In the genomic region with DNA sequence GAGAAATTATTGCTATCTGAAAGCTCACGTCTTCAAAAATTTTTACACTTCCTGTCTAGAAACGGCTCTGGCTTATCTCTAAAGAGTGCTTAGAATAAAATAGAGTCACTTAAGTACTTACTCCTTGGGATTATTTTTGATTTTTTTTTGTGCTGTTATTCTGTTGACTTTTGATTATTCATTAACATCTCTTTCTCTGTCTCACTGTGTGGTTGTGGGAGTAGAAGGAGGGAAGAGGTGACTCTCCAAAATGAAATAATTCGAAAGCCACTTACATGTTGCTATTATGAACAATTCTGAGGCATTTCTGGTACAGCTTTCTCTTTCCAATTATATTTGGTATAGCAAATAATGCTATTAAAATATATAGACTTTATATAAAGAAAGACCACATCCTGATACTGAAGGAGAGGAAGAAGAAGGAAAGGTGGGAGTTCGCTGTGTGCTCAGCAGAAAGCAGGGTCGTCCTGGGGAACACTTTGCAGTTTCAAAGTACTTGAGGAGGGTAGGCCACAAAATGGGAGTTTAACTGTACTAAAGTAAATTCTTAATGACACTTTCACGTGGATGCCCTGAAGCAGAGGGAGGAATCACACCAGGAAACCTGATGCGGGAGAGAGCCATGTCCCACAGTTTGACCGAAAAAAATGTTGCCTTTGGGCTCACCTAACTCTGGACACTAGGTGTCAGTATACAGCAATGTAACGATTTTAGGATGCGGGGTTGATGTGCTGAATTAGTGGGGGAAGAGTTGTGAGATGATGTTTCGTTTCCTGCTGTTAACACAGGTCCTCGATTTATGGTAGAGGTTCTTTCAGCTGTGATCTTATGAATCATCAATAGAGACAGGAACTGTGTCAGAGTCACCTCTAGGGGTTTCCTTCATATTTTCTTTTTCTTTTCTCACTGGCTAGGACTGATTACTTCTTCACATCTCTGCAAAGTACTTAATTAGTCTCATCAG, we compare ENCODE assay signal across 8 cellular contexts.
DNase-seq lines count a peak whose midpoint lies in the region; ATAC-seq, FAIRE-seq and TF ChIP-seq lines count a peak whose summit lies in the region.

No MANE protein-coding gene starts in this region.

- no peaks in the 10 kb centered on the region for H3K36me3 Mint-ChIP-seq in stimulated activated memory B cell treated with anti-CD40 and anti-IgM and Interleukin-4, amounts not matched to agents 10 μg/mL and 1 μg/mL and 100 μg/mL, for 72 hours

- peaks cover 8% of the 10 kb centered on the region for H3K27me3 Mint-ChIP-seq in stimulated activated memory B cell treated with anti-CD40 and anti-IgM and Interleukin-4, amounts not matched to agents 10 μg/mL and 1 μg/mL and 100 μg/mL, for 72 hours

- H3K27ac Mint-ChIP-seq in stimulated activated memory B cell treated with anti-CD40 and anti-IgM and Interleukin-4, amounts not matched to agents 10 μg/mL and 1 μg/mL and 100 μg/mL, for 72 hours, result no peak overlapping the region

- DNase-seq in D721Med (ENCODE audit: insufficient read length, low spot score), result no peak
- peak; percentile 90 for DNase-seq in NCI-H748 treated with DMSO at 0.1 percent for 48 hours (lab: John Stamatoyannopoulos, UW)
- peak; percentile 26 to 29 for DNase-seq in activated CD4-positive, alpha-beta T cell treated with anti-CD3 and anti-CD28 coated beads, Interleukin-2, amount 50 U/mL, for 4 hours
- DNase-seq in effector CD4-positive, alpha-beta T cell, result peak; percentile 37
- peak; percentile 82 for DNase-seq in medulla oblongata (ENCODE audit: extremely low spot score)

- peak; percentile 90 for TF ChIP-seq CTCF in D721Med (IDR thresholded peaks at IDR 0.05; ENCODE audit: insufficient read depth, missing control alignments)

- peak overlapping the region; percentile 27 for H3K4me3 Mint-ChIP-seq in stimulated activated memory B cell treated with anti-CD40 and anti-IgM and Interleukin-4, amounts not matched to agents 10 μg/mL and 1 μg/mL and 100 μg/mL, for 72 hours

- ATAC-seq in GM21367 (IDR thresholded peaks at IDR 0.05; ENCODE audit: unreplicated experiment) (peak; percentile 97), HG03571 (IDR thresholded peaks at IDR 0.05; ENCODE audit: unreplicated experiment) (peak; percentile 95)
- ATAC-seq in stimulated activated memory B cell treated with anti-CD40 and anti-IgM and Interleukin-4, amounts not matched to agents 10 μg/mL and 1 μg/mL and 100 μg/mL, for 72 hours, result peak; percentile 87

- peak; percentile 86 for FAIRE-seq in D721Med (lab: Jason Lieb, UNC)

- H3K4me1 Mint-ChIP-seq in stimulated activated memory B cell treated with anti-CD40 and anti-IgM and Interleukin-4, amounts not matched to agents 10 μg/mL and 1 μg/mL and 100 μg/mL, for 72 hours, result peaks cover 9% of the 10 kb centered on the region

- H3K9me3 Mint-ChIP-seq in stimulated activated memory B cell treated with anti-CD40 and anti-IgM and Interleukin-4, amounts not matched to agents 10 μg/mL and 1 μg/mL and 100 μg/mL, for 72 hours, result no peaks in the 10 kb centered on the region
